17 cellular contexts compared by ENCODE assay signal in the genomic region with DNA sequence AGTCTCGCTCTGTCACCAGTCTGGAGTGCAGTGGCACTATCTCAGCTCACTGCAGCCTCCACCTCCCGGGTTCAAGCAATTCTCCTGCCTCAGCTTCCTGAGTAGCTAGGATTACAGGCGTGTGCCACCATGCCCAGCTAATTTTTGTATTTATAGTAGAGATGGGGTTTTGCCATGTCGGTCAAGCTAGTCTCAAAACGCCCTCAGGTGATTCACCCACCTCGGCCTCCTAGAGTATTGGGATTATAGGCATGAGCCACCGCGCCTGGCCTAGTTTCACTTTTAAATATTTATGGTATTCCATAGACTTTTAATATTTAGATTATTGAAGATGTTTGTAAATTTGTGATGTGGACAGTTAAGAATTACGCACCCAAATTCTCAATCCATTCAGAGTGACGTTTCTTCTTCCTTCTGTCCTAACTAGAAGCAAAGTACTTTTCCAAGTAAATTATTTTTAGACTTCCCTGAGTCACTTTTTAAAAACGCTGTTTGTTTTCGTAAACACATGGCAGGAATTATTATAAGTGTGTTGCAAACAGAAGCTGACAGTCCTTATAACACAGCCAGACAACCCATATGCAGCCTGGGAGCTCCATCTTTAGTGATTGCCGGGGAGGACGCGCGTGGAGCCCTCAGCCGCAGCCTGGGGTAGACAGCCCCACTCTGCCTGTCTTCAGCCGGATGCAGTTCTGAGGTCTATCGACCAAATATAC.
DNase-seq lines count a peak whose midpoint lies in the region; ATAC-seq and TF ChIP-seq lines count a peak whose summit lies in the region.
"Had no signal": no experiment of that assay in that cellular context is flagged by ENCODE, and none has a peak within 500 bp of the region (broad histone marks: within the 10 kb centered on the region; RNA-seq: fewer than 3 reads in every experiment).

No MANE protein-coding gene starts in this region.

- H3K4me3 ChIP-seq in AG10803 (ENCODE audit: low read length) (no peak overlapping the region), psoas muscle (no peak overlapping the region), mucosa of descending colon (no peak overlapping the region)
- H3K4me3 ChIP-seq: BLaER1, GM23338, K562 had no signal

- DNase-seq in AG10803 (ENCODE audit: low read depth) (peak; percentile 64), GM04504 (ENCODE audit: low read depth) (peak; percentile 28), fibroblast of peridontal ligament (ENCODE audit: extremely low read depth) (peak; percentile 5), psoas muscle (no peak), omental fat pad (ENCODE audit: low spot score) (no peak), T1000 (lab: John Stamatoyannopoulos, UW) (no peak), mucosa of descending colon (no peak)
- DNase-seq: CD8-positive, alpha-beta memory T cell; NCI-H146; NCI-H2081 treated with DMSO at 0.1 percent for 48 hours; NCI-H2227 treated with DMSO at 0.1 percent for 48 hours; NCI-H526 treated with DMSO at 0.1 percent for 48 hours; NK-92 treated with Interleukin-12 subunit alpha and Interleukin-12 subunit beta, amount 100 ng/mL, for 24 hours had no signal

- 81 to 89% (median 88%) methylated on average over 19 of the region's 19 CpGs for WGBS in psoas muscle, 3 donors

- no peaks in the 10 kb centered on the region for H3K9me3 ChIP-seq in psoas muscle
- no peaks in the 10 kb centered on the region for H3K9me3 ChIP-seq in mucosa of descending colon

- H3K36me3 ChIP-seq in psoas muscle (ENCODE audit: insufficient read depth in 1 of 2, low read depth in 1 of 2), result peaks cover 0 to 87% of the 10 kb centered on the region in 2 donors
- no peaks in the 10 kb centered on the region for H3K36me3 ChIP-seq in mucosa of descending colon (ENCODE audit: low read depth)

- no peak; the same call in 1 of the 2 replicates for TF ChIP-seq CTCF in AG10803 (conservative IDR thresholded peaks at IDR 0.05; ENCODE audit: low read length)
- TF ChIP-seq CTCF in psoas muscle (IDR thresholded peaks at IDR 0.05), result no peak
- TF ChIP-seq CTCF in omental fat pad (IDR thresholded peaks at IDR 0.05), result no peak
- no peak for TF ChIP-seq CTCF in mucosa of descending colon (IDR thresholded peaks at IDR 0.05)

- ATAC-seq in psoas muscle, result peak in 3 of 4 donors; percentile 44 to 84 (median 44)
- no peak for ATAC-seq in omental fat pad (ENCODE audit: low FRiP score)
- ATAC-seq in mucosa of descending colon, result no peak
- ATAC-seq: GM23338, K562 had no signal

- H3K4me1 ChIP-seq in psoas muscle (no peaks in the 10 kb centered on the region), mucosa of descending colon (ENCODE audit: low read depth) (no peaks in the 10 kb centered on the region)

- no peaks in the 10 kb centered on the region for H3K27me3 ChIP-seq in psoas muscle (ENCODE audit: insufficient read depth in 3 of 3, low read length in 2 of 3)
- H3K27me3 ChIP-seq: BLaER1 had no signal

- H3K27ac ChIP-seq in psoas muscle, result no peak overlapping the region
- H3K27ac ChIP-seq: BLaER1, HL-60 had no signal

- intact Hi-C loops in psoas muscle (cut with DNase I) (no loop called here), mucosa of descending colon (cut with DNase I, micrococcal nuclease) (no loop called here)

Comparison
In these comparisons a context has a peak if more than half of its experiments do, and no peak if none do; other contexts are left out.
1. DNase-seq: peak in AG10803 (single experiment), GM04504 (single experiment) and fibroblast of peridontal ligament (single experiment); none in psoas muscle (0 of 2), omental fat pad (single experiment), T1000 (single experiment) and mucosa of descending colon (0 of 3).
2. ATAC-seq: peak in psoas muscle (3 of 4); none in omental fat pad (single experiment) and mucosa of descending colon (single experiment).